1 cellular context compared by ENCODE assay signal in the genomic region with DNA sequence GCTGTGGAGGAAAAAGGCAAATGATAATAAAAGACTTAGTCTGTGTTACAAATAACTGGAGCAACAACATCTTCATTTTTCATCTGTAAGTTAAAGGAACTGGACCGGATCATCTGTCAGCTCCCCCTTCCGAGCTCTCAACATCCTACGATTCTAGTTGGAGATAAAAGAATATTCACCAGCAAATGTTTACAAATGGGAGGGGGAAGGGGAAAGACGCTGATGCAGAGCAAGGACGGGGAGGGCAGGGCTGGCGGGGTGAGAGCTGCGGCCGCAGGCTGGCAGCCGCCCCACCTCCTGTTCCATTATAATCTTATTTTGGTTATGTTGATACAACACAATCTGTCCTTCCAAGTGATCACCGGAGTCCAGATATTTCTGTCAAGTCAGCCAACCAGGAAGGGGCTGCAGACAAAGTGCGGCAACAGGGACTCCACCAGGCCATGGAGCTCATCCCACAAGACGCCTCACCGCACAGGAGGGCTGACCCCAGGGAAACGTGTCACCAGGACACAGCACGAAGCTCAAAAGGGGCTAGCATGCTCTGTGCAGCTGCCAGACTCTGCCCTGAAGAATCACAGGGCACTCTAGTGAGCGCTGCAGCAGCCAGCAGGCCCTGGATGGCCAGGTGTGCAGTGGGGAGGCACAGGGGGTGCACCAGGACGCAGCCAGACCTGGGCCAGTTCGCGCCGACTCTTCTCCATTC.
TF ChIP-seq lines count a peak whose summit lies in the region.

No MANE protein-coding gene starts in this region.

TF ChIP-seq in HCT116, 20 proteins besides CTCF, POLR2A, EP300 and RAD21 (continued from another document):
- TF ChIP-seq EZH2 (IDR thresholded peaks at IDR 0.05) (no peak), ZNF274 (IDR thresholded peaks at IDR 0.05; ENCODE audit: low read depth, low read length) (no peak), EGR1 (IDR thresholded peaks at IDR 0.05; ENCODE audit: low read depth) (no peak), EZH2phosphoT487 (IDR thresholded peaks at IDR 0.05; ENCODE audit: borderline replicate concordance) (no peak), ELF1 (IDR thresholded peaks at IDR 0.05; ENCODE audit: borderline replicate concordance, low read depth) (no peak)
- TF ChIP-seq, protein P1, sequence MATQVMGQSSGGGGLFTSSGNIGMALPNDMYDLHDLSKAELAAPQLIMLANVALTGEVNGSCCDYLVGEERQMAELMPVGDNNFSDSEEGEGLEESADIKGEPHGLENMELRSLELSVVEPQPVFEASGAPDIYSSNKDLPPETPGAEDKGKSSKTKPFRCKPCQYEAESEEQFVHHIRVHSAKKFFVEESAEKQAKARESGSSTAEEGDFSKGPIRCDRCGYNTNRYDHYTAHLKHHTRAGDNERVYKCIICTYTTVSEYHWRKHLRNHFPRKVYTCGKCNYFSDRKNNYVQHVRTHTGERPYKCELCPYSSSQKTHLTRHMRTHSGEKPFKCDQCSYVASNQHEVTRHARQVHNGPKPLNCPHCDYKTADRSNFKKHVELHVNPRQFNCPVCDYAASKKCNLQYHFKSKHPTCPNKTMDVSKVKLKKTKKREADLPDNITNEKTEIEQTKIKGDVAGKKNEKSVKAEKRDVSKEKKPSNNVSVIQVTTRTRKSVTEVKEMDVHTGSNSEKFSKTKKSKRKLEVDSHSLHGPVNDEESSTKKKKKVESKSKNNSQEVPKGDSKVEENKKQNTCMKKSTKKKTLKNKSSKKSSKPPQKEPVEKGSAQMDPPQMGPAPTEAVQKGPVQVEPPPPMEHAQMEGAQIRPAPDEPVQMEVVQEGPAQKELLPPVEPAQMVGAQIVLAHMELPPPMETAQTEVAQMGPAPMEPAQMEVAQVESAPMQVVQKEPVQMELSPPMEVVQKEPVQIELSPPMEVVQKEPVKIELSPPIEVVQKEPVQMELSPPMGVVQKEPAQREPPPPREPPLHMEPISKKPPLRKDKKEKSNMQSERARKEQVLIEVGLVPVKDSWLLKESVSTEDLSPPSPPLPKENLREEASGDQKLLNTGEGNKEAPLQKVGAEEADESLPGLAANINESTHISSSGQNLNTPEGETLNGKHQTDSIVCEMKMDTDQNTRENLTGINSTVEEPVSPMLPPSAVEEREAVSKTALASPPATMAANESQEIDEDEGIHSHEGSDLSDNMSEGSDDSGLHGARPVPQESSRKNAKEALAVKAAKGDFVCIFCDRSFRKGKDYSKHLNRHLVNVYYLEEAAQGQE (IDR thresholded peaks at IDR 0.05; ENCODE audit: low read depth): no peak
